18 cellular contexts compared by ENCODE assay signal in genomic region chr1:12348113-12348512, GRCh38.
DNase-seq lines count a peak whose midpoint lies in the region; ATAC-seq and TF ChIP-seq lines count a peak whose summit lies in the region.
"Had no signal": no experiment of that assay in that cellular context is flagged by ENCODE, and none has a peak within 500 bp of the region (broad histone marks: within the 10 kb centered on the region; RNA-seq: fewer than 3 reads in every experiment).

No MANE protein-coding gene starts in this region.

- no peak overlapping the region for H3K4me3 Mint-ChIP-seq in activated CD8-positive, alpha-beta T cell treated with anti-CD3 and anti-CD28 coated beads for 36 hours
- no peak overlapping the region for H3K4me3 Mint-ChIP-seq in activated CD8-positive, alpha-beta T cell treated with anti-CD3 and anti-CD28 coated beads, Interleukin-2, amount 10 ng/mL, durations not matched to agents 7 days and 5 days
- H3K4me3 Mint-ChIP-seq: B cell; CD4-positive, alpha-beta T cell; CD8-positive, alpha-beta T cell had no signal

- no peak overlapping the region for H3K4me2 ChIP-seq in smooth muscle cell

- CTCF ChIA-PET in activated CD8-positive, alpha-beta T cell treated with anti-CD3 and anti-CD28 coated beads for 36 hours (lab: Charles Lee), result no interaction called here
- CTCF ChIA-PET in activated CD8-positive, alpha-beta T cell treated with anti-CD3 and anti-CD28 coated beads, Interleukin-2, amount 10 ng/mL, durations not matched to agents 7 days and 5 days (lab: Charles Lee), result no interaction called here

- H3K4me3 ChIP-seq in heart right ventricle, result no peak overlapping the region
- no peak overlapping the region for H3K4me3 ChIP-seq in right atrium auricular region
- H3K4me3 ChIP-seq in gastrocnemius medialis, result no peak overlapping the region
- H3K4me3 ChIP-seq in smooth muscle cell, result no peak overlapping the region
- H3K4me3 ChIP-seq: A549; BLaER1 treated with 17β-estradiol and CSF1 and Interleukin-3, amounts not matched to agents 10 nM and 100 nM had no signal

- peaks cover 4% of the 10 kb centered on the region for H4K20me1 ChIP-seq in smooth muscle cell (ENCODE audit: low read depth)
- H4K20me1 ChIP-seq: BLaER1 treated with 17β-estradiol and CSF1 and Interleukin-3, amounts not matched to agents 10 nM and 100 nM had no signal

- POLR2A ChIA-PET in activated CD8-positive, alpha-beta T cell treated with anti-CD3 and anti-CD28 coated beads for 36 hours (lab: Charles Lee), result no interaction called here
- POLR2A ChIA-PET in activated CD8-positive, alpha-beta T cell treated with anti-CD3 and anti-CD28 coated beads, Interleukin-2, amount 10 ng/mL, durations not matched to agents 7 days and 5 days (lab: Charles Lee), result no interaction called here

- 77 to 78% methylated on average over 1 of the region's 1 CpG for WGBS in heart right ventricle, 2 donors
- 93% methylated on average over 1 of the region's 1 CpG for WGBS in smooth muscle cell (ENCODE audit: low lambda C conversion rate)

- intact Hi-C loops in activated CD8-positive, alpha-beta T cell treated with anti-CD3 and anti-CD28 coated beads for 36 hours (cut with micrococcal nuclease), result no loop called here
- intact Hi-C loops in heart right ventricle (cut with DNase I), result loop anchor here in 2 of 10 donors (5.0 to 10.0 kb wide), 2 partner anchors 267 to 269 kb away; partner anchors contain the start of gene DHRS3 (in 2 of the 2)
- intact Hi-C loops in gastrocnemius medialis (cut with DNase I; ENCODE audit: low total_unique reads), result no loop called here

- H3K36me3 ChIP-seq in heart right ventricle (peaks cover 0 to 81% (median 35%) of the 10 kb centered on the region in 9 donors), right atrium auricular region (peaks cover 73% of the 10 kb centered on the region), gastrocnemius medialis (peaks cover 10 to 62% of the 10 kb centered on the region in 2 donors), smooth muscle cell (ENCODE audit: low read depth) (peaks cover 52% of the 10 kb centered on the region)

- H2AFZ ChIP-seq in smooth muscle cell (ENCODE audit: low read depth), result no peak overlapping the region

- H3K9ac ChIP-seq in smooth muscle cell (ENCODE audit: low read depth), result no peak overlapping the region
- H3K9ac ChIP-seq: BLaER1 treated with 17β-estradiol and CSF1 and Interleukin-3, amounts not matched to agents 10 nM and 100 nM had no signal

- H3K79me2 ChIP-seq in smooth muscle cell (ENCODE audit: low read depth), result no peaks in the 10 kb centered on the region

- in situ Hi-C loops in gastrocnemius medialis (cut with MboI; ENCODE audit: low sequenced_read_pairs in 4 of 4), result no loop called here

- no peaks in the 10 kb centered on the region for H3K27me3 Mint-ChIP-seq in activated CD8-positive, alpha-beta T cell treated with anti-CD3 and anti-CD28 coated beads for 36 hours
- no peaks in the 10 kb centered on the region for H3K27me3 Mint-ChIP-seq in activated CD8-positive, alpha-beta T cell treated with anti-CD3 and anti-CD28 coated beads, Interleukin-2, amount 10 ng/mL, durations not matched to agents 7 days and 5 days (ENCODE audit: low read depth)
- H3K27me3 Mint-ChIP-seq: B cell; CD4-positive, alpha-beta T cell had no signal

- TF ChIP-seq CTCF in activated CD8-positive, alpha-beta T cell treated with anti-CD3 and anti-CD28 coated beads for 36 hours (IDR thresholded peaks at IDR 0.05), result no peak
- TF ChIP-seq CTCF in heart right ventricle (IDR thresholded peaks at IDR 0.05) (no peak), right atrium auricular region (IDR thresholded peaks at IDR 0.05) (no peak), gastrocnemius medialis (IDR thresholded peaks at IDR 0.05 in 4 of 5, conservative IDR thresholded peaks at IDR 0.05 in 1 of 5) (no peak), smooth muscle cell (IDR thresholded peaks at IDR 0.05; ENCODE audit: borderline replicate concordance, insufficient read depth, poor library complexity, severe bottlenecking) (no peak)

- H3K9me3 ChIP-seq in heart right ventricle, result peaks cover 0 to 14% (median 0%) of the 10 kb centered on the region in 11 donors
- H3K9me3 ChIP-seq in right atrium auricular region, result peaks cover 0 to 13% of the 10 kb centered on the region in 2 donors
- no peaks in the 10 kb centered on the region for H3K9me3 ChIP-seq in gastrocnemius medialis
- H3K9me3 ChIP-seq in smooth muscle cell (replicated peaks; ENCODE audit: low read depth), result peaks cover 10% of the 10 kb centered on the region
- H3K9me3 ChIP-seq: A549, Caco-2 had no signal

- H3F3A ChIP-seq in smooth muscle cell (ENCODE audit: low read depth), result no peaks in the 10 kb centered on the region

- ATAC-seq in activated CD8-positive, alpha-beta T cell treated with anti-CD3 and anti-CD28 coated beads for 36 hours, result no peak
- ATAC-seq in activated CD8-positive, alpha-beta T cell treated with anti-CD3 and anti-CD28 coated beads, Interleukin-2, amount 10 ng/mL, durations not matched to agents 7 days and 5 days, result no peak
- ATAC-seq in heart right ventricle (peak in 5 of 8 donors; percentile 23 to 58 (median 45)), gastrocnemius medialis (no peak)
- ATAC-seq: A549; CD8-positive, alpha-beta T cell had no signal

- peaks cover 2 to 61% (median 52%) of the 10 kb centered on the region in 9 donors for H3K4me1 ChIP-seq in heart right ventricle
- peaks cover 0 to 28% of the 10 kb centered on the region in 2 donors for H3K4me1 ChIP-seq in right atrium auricular region
- peaks cover 0 to 22% of the 10 kb centered on the region in 2 donors for H3K4me1 ChIP-seq in gastrocnemius medialis
- no peaks in the 10 kb centered on the region for H3K4me1 ChIP-seq in smooth muscle cell (ENCODE audit: low read depth)

- H3K27me3 ChIP-seq in heart right ventricle (no peaks in the 10 kb centered on the region), right atrium auricular region (no peaks in the 10 kb centered on the region), gastrocnemius medialis (no peaks in the 10 kb centered on the region), smooth muscle cell (ENCODE audit: low read depth) (no peaks in the 10 kb centered on the region)
- H3K27me3 ChIP-seq: BLaER1 treated with 17β-estradiol and CSF1 and Interleukin-3, amounts not matched to agents 10 nM and 100 nM had no signal

- peak overlapping the region in 5 of 10 donors; percentile 19 to 57 (median 30) for H3K27ac ChIP-seq in heart right ventricle
- no peak overlapping the region for H3K27ac ChIP-seq in right atrium auricular region
- H3K27ac ChIP-seq in gastrocnemius medialis, result peak overlapping the region in 3 of 4 donors; percentile 12 to 44 (median 43)
- H3K27ac ChIP-seq in smooth muscle cell (ENCODE audit: low read depth), result no peak overlapping the region
- H3K27ac ChIP-seq: 22Rv1, C4-2B had no signal

- no peak for DNase-seq in activated CD8-positive, alpha-beta T cell treated with anti-CD3 and anti-CD28 coated beads for 36 hours
- no peak for DNase-seq in activated CD8-positive, alpha-beta T cell treated with anti-CD3 and anti-CD28 coated beads, Interleukin-2, amount 10 ng/mL, durations not matched to agents 7 days and 5 days
- DNase-seq in heart right ventricle (no peak), right atrium auricular region (ENCODE audit: low spot score) (no peak), gastrocnemius medialis (no peak), smooth muscle cell (lab: John Stamatoyannopoulos, UW; ENCODE audit: unreplicated experiment) (no peak)
- DNase-seq: AML-193; Caco-2; Calu3; CD4-positive, alpha-beta T cell; CD8-positive, alpha-beta T cell; DMS79 treated with DMSO at 0.1 percent for 48 hours; GF-D8 had no signal

- H3K36me3 Mint-ChIP-seq in activated CD8-positive, alpha-beta T cell treated with anti-CD3 and anti-CD28 coated beads for 36 hours (ENCODE audit: low read depth), result peaks cover 58% of the 10 kb centered on the region
- peaks cover 69% of the 10 kb centered on the region for H3K36me3 Mint-ChIP-seq in activated CD8-positive, alpha-beta T cell treated with anti-CD3 and anti-CD28 coated beads, Interleukin-2, amount 10 ng/mL, durations not matched to agents 7 days and 5 days (ENCODE audit: low read depth)

- peak overlapping the region; percentile 49 for H3K27ac Mint-ChIP-seq in activated CD8-positive, alpha-beta T cell treated with anti-CD3 and anti-CD28 coated beads for 36 hours
- H3K27ac Mint-ChIP-seq in activated CD8-positive, alpha-beta T cell treated with anti-CD3 and anti-CD28 coated beads, Interleukin-2, amount 10 ng/mL, durations not matched to agents 7 days and 5 days, result no peak overlapping the region
- H3K27ac Mint-ChIP-seq: B cell; CD4-positive, alpha-beta T cell had no signal

- peaks cover 40% of the 10 kb centered on the region for H3K4me1 Mint-ChIP-seq in activated CD8-positive, alpha-beta T cell treated with anti-CD3 and anti-CD28 coated beads for 36 hours (ENCODE audit: low read depth)
- H3K4me1 Mint-ChIP-seq in activated CD8-positive, alpha-beta T cell treated with anti-CD3 and anti-CD28 coated beads, Interleukin-2, amount 10 ng/mL, durations not matched to agents 7 days and 5 days (ENCODE audit: low read depth), result peaks cover 33% of the 10 kb centered on the region

- H3K9me3 Mint-ChIP-seq in activated CD8-positive, alpha-beta T cell treated with anti-CD3 and anti-CD28 coated beads for 36 hours, result peaks cover 3% of the 10 kb centered on the region
- H3K9me3 Mint-ChIP-seq in activated CD8-positive, alpha-beta T cell treated with anti-CD3 and anti-CD28 coated beads, Interleukin-2, amount 10 ng/mL, durations not matched to agents 7 days and 5 days (ENCODE audit: insufficient read depth), result peaks cover 12% of the 10 kb centered on the region
- H3K9me3 Mint-ChIP-seq: CD4-positive, alpha-beta T cell had no signal

- TF ChIP-seq POLR2A in gastrocnemius medialis (IDR thresholded peaks at IDR 0.05), result no peak

Comparison
In these comparisons a context has a peak if more than half of its experiments do, and no peak if none do; other contexts are left out.
1. ATAC-seq: peak in heart right ventricle (5 of 8); none in activated CD8-positive, alpha-beta T cell treated with anti-CD3 and anti-CD28 coated beads for 36 hours (single experiment), activated CD8-positive, alpha-beta T cell treated with anti-CD3 and anti-CD28 coated beads, Interleukin-2, amount 10 ng/mL, durations not matched to agents 7 days and 5 days (single experiment) and gastrocnemius medialis (0 of 2).
2. H3K27ac ChIP-seq: peak in gastrocnemius medialis (3 of 4); none in right atrium auricular region (0 of 2) and smooth muscle cell (single experiment).